8 cellular contexts compared by ENCODE assay signal in the genomic region with DNA sequence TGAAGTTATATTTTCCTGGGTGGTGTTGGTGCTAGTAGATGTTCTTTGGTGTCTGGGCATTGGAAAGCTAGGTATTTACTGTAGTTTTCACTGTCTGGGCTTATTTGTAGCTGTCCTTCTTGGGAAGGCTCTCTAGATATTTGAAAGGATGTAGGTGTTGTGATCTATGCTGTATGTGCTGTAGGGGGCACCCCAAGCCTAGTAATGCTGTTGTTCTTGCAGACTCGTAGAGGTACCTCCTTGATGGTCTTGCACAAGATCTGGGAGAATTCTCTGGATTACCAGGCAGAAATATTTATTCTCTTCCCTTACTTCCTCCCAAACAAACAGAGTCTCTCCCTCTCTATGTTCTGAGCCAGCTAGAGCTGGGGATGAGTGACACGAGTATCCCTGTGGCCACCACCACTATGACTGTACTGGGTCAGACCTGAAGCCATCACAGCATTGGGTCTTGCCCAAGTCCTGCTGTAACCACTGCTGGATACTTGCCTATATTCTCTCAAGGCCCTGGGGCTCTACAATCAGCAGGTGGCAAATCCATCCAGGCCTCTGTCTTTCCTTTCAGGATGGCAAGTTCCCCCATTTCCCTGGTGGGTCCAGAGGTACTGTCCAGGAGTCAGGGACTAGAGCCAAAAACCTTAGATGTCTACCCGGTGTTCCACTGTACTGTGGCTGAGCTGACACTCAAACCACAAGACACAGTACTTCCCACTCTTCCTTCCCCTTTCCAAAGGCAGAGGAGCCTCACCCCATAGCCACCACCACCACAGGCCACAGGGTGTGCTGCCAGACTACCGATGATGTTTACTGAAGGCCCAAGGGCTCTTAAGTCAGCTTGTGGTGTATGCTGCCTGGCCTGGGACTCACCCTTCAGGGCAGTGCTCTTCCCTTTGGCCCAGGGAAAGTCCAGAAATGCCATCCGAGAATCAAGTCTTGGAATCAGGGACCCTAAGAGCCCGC.
DNase-seq lines count a peak whose midpoint lies in the region; ATAC-seq lines count a peak whose summit lies in the region.

No MANE protein-coding gene starts in this region.

- DNase-seq in activated CD4-positive, alpha-beta T cell treated with anti-CD3 and anti-CD28 coated beads for 24 hours (ENCODE audit: low read depth in 2 of 2): peak; percentile 3 to 16
- DNase-seq in activated CD4-positive, alpha-beta T cell treated with anti-CD3 and anti-CD28 coated beads for 1 hour: no peak
- peak; percentile 61 for DNase-seq in NCI-H82 treated with DMSO at 0.1 percent for 48 hours (lab: John Stamatoyannopoulos, UW; ENCODE audit: unreplicated experiment)
- DNase-seq in activated T-cell treated with anti-CD3 and anti-CD28 coated beads, Interleukin-2, amount 50 U/mL, for 48 hours: peak; percentile 45 to 50
- DNase-seq in hippocampal formation (lab: John Stamatoyannopoulos, UW): peak; percentile 5 to 8
- peak; percentile 14 to 16 for DNase-seq in stimulated activated CD4-positive, alpha-beta T cell treated with anti-CD3 and anti-CD28 coated beads, Interleukin-4, amount 100 ng/mL, for 4 hours

- ATAC-seq in GM18868 (IDR thresholded peaks at IDR 0.05; ENCODE audit: unreplicated experiment) (no peak), GM18511 (IDR thresholded peaks at IDR 0.05; ENCODE audit: unreplicated experiment) (no peak)
